8 cellular contexts compared by ENCODE assay signal in the genomic region with DNA sequence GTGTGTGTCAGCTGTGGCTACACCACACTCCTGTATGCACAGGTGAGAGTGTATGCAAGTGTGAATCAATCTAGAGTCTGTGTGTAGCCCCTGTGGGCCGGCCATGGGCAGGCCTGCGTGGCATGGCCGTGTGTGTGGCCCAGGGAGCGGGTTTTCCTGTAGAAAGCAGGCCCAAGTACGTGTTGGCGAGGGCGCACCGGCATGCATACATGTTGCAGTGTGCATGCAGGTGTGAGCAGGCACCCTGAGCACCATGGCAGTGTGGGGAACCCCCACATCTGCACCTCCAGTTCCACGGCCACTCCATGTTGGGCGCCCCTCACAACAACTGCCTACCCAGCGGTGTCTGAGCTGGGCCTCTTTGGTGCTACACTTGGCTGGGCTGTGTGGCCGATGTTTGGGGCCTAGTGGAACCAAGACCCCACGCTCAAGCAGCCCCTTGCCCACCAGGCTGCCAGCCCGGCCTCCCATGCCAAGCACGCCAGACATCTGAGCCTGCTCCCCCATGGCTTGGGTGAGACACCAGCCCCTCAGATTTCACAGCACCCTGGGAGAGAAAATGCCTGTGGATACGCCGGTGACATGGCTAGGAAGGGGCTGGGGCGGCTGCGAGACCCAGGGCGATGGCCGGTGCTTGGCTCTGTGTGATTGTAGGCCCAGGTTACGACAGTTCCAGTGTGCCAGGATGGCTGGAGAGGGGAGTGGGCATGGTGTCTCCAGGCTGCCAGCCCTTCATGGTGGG. TPM values are rescaled to one million over a fixed set of nuclear protein-coding genes. Genes with fewer than 3 reads are reported as not detected.
DNase-seq lines count a peak whose midpoint lies in the region; ATAC-seq and TF ChIP-seq lines count a peak whose summit lies in the region.

No MANE protein-coding gene starts in this region.

- H3K4me1 ChIP-seq in BLaER1 = peaks cover 53% of the 10 kb centered on the region
- peaks cover 22% of the 10 kb centered on the region for H3K4me1 ChIP-seq in Panc1 (ENCODE audit: control insufficient read depth, insufficient read depth, low read length)
- H3K4me1 ChIP-seq in smooth muscle cell (ENCODE audit: low read depth) = no peaks in the 10 kb centered on the region

- DNase-seq in Panc1 (ENCODE audit: low read depth, low spot score) = no peak
- DNase-seq in epithelial cell of proximal tubule (ENCODE audit: low read depth) = no peak
- DNase-seq in progenitor cell of endocrine pancreas (ENCODE audit: low spot score, unreplicated experiment) = no peak
- no peak for DNase-seq in retina
- DNase-seq in AG08396 (ENCODE audit: low spot score) = no peak
- DNase-seq in RPMI8226 = no peak
- DNase-seq in smooth muscle cell (lab: John Stamatoyannopoulos, UW; ENCODE audit: unreplicated experiment) = no peak

- peaks cover 14% of the 10 kb centered on the region for H3K36me3 ChIP-seq in BLaER1
- H3K36me3 ChIP-seq in Panc1 (ENCODE audit: control insufficient read depth, insufficient read depth, low read length) = no peaks in the 10 kb centered on the region
- H3K36me3 ChIP-seq in smooth muscle cell (ENCODE audit: low read depth) = no peaks in the 10 kb centered on the region

- CTCF ChIA-PET in Panc1 (lab: Charles Lee) = no interaction called here

- H3F3A ChIP-seq in smooth muscle cell (ENCODE audit: low read depth) = no peaks in the 10 kb centered on the region

- POLR2A ChIA-PET in Panc1 (lab: Charles Lee) = no interaction called here

- intact Hi-C loops in Panc1 (cut with micrococcal nuclease; ENCODE audit: unreplicated experiment) = no loop called here

- H3K9me3 ChIP-seq in BLaER1 (no peaks in the 10 kb centered on the region), Panc1 (ENCODE audit: control insufficient read depth, insufficient read depth, low read depth, low read length) (no peaks in the 10 kb centered on the region), smooth muscle cell (replicated peaks; ENCODE audit: low read depth) (no peaks in the 10 kb centered on the region)

- TF ChIP-seq CTCF in Panc1 (IDR thresholded peaks at IDR 0.05) (no peak), epithelial cell of proximal tubule (conservative IDR thresholded peaks at IDR 0.05; ENCODE audit: low read depth, low read length) (no peak), progenitor cell of endocrine pancreas (IDR thresholded peaks at IDR 0.05; ENCODE audit: unreplicated experiment) (no peak), smooth muscle cell (IDR thresholded peaks at IDR 0.05; ENCODE audit: borderline replicate concordance, insufficient read depth, poor library complexity, severe bottlenecking) (no peak)

- no peak overlapping the region for H2AFZ ChIP-seq in smooth muscle cell (ENCODE audit: low read depth)

- ATAC-seq in Panc1 = peak; percentile 6; the same call in 1 of the 2 replicates

- in situ Hi-C loops in Panc1 (cut with HindIII; ENCODE audit: low pct_unique_long_range_greater_than_20kb, low sequenced_read_pairs) = no loop called here

- WGBS in smooth muscle cell (ENCODE audit: low lambda C conversion rate) = 99% methylated on average over 22 of the region's 22 CpGs

- no peaks in the 10 kb centered on the region for H3K79me2 ChIP-seq in smooth muscle cell (ENCODE audit: low read depth)

- H3K9ac ChIP-seq in BLaER1 (peak overlapping the region; percentile 88; the same call in 1 of the 2 replicates), smooth muscle cell (ENCODE audit: low read depth) (no peak overlapping the region)

- H3K27ac Mint-ChIP-seq in progenitor cell of endocrine pancreas = no peak overlapping the region

- H3K4me2 ChIP-seq in BLaER1 (peak overlapping the region; percentile 84), smooth muscle cell (no peak overlapping the region)

- H3K9me3 Mint-ChIP-seq in progenitor cell of endocrine pancreas (ENCODE audit: low read depth) = no peaks in the 10 kb centered on the region

- H3K27me3 Mint-ChIP-seq in progenitor cell of endocrine pancreas = peaks cover 79% of the 10 kb centered on the region

- peak overlapping the region; percentile 90 for H3K4me3 ChIP-seq in BLaER1
- peak overlapping the region; percentile 49 to 58 for H3K4me3 ChIP-seq in Panc1 (ENCODE audit: low read depth in 2 of 2, low read length in 2 of 2)
- peak overlapping the region; percentile 69 for H3K4me3 ChIP-seq in epithelial cell of proximal tubule (ENCODE audit: low read depth, low read length)
- H3K4me3 ChIP-seq in smooth muscle cell = no peak overlapping the region

- peaks cover 55% of the 10 kb centered on the region for H4K20me1 ChIP-seq in BLaER1
- H4K20me1 ChIP-seq in smooth muscle cell (ENCODE audit: low read depth) = peaks cover 14% of the 10 kb centered on the region

- peaks cover 4% of the 10 kb centered on the region for H3K4me1 Mint-ChIP-seq in progenitor cell of endocrine pancreas (ENCODE audit: low read depth)

- peak overlapping the region; percentile 14 for H3K4me3 Mint-ChIP-seq in progenitor cell of endocrine pancreas (ENCODE audit: low read depth)

- H3K27ac ChIP-seq in BLaER1 = no peak overlapping the region
- H3K27ac ChIP-seq in Panc1 (ENCODE audit: low read length) = peak overlapping the region; percentile 83
- no peak overlapping the region for H3K27ac ChIP-seq in smooth muscle cell (ENCODE audit: low read depth)

- peaks cover 5% of the 10 kb centered on the region; the same call in 1 of the 2 replicates for H3K27me3 ChIP-seq in BLaER1
- H3K27me3 ChIP-seq in Panc1 (ENCODE audit: control insufficient read depth, insufficient read depth, low read length) = no peaks in the 10 kb centered on the region
- peaks cover 60% of the 10 kb centered on the region for H3K27me3 ChIP-seq in smooth muscle cell (ENCODE audit: low read depth)

- H3K36me3 Mint-ChIP-seq in progenitor cell of endocrine pancreas (ENCODE audit: insufficient read depth) = no peaks in the 10 kb centered on the region

- no TSS peak for BruUV-seq in Panc1 (replicated peaks; lab: Mats Ljungman, UMichigan)

RNA-seq across cellular contexts. Expression of a gene that starts 2.1 kb away (rescaled TPM):
- 144 TPM for total RNA-seq in Panc1 (2021; ENCODE audit: unreplicated experiment)
- 107 TPM for polyA plus RNA-seq in Panc1 (2012; ENCODE audit: insufficient read length)
- 1.7 TPM in 1 of 2 replicates, not detected in the other for total RNA-seq in epithelial cell of proximal tubule
- total RNA-seq in progenitor cell of endocrine pancreas = 0.46 and 0.51 TPM in 2 replicates
- 2.3 TPM in 2 replicates for total RNA-seq in smooth muscle cell
- 1.8 and 1.9 TPM in 2 replicates for polyA plus RNA-seq in smooth muscle cell

RNA-seq across cellular contexts. Expression of a gene that starts 28.0 kb away (rescaled TPM):
- total RNA-seq in Panc1 (2021; ENCODE audit: unreplicated experiment) (0.54 TPM), epithelial cell of proximal tubule (0.06 and 0.07 TPM in 2 replicates), progenitor cell of endocrine pancreas (not detected in 2 replicates), smooth muscle cell (not detected in 2 replicates)
- polyA plus RNA-seq in Panc1 (2012; ENCODE audit: insufficient read length) = 1.5 TPM
- polyA plus RNA-seq in smooth muscle cell = 0.18 TPM in 1 of 2 replicates, not detected in the other

RNA-seq across cellular contexts. Expression of a gene that starts 40.4 kb away (rescaled TPM):
- total RNA-seq in Panc1 (2021; ENCODE audit: unreplicated experiment) (36.7 TPM), epithelial cell of proximal tubule (87.2 and 105 TPM in 2 replicates), progenitor cell of endocrine pancreas (16.8 and 20.8 TPM in 2 replicates), smooth muscle cell (51.5 and 51.6 TPM in 2 replicates)
- 86.1 TPM for polyA plus RNA-seq in Panc1 (2012; ENCODE audit: insufficient read length)
- 152 and 153 TPM in 2 replicates for polyA plus RNA-seq in smooth muscle cell

RNA-seq across cellular contexts. Expression of a gene that starts 51.7 kb away (rescaled TPM):
- total RNA-seq in Panc1 (2021; ENCODE audit: unreplicated experiment) (111 TPM), epithelial cell of proximal tubule (108 and 129 TPM in 2 replicates), progenitor cell of endocrine pancreas (70.4 and 78.8 TPM in 2 replicates), smooth muscle cell (74.4 and 97.1 TPM in 2 replicates)
- polyA plus RNA-seq in Panc1 (2012; ENCODE audit: insufficient read length) = 173 TPM
- polyA plus RNA-seq in smooth muscle cell = 176 and 191 TPM in 2 replicates

RNA-seq across cellular contexts. Expression of a gene that starts 59.0 kb away (rescaled TPM):
- total RNA-seq in Panc1 (2021; ENCODE audit: unreplicated experiment) (1,060 TPM), epithelial cell of proximal tubule (1,613 and 1,812 TPM in 2 replicates), progenitor cell of endocrine pancreas (707 and 730 TPM in 2 replicates), smooth muscle cell (800 and 956 TPM in 2 replicates)
- polyA plus RNA-seq in Panc1 (2012; ENCODE audit: insufficient read length) = 775 TPM
- polyA plus RNA-seq in smooth muscle cell = 640 and 833 TPM in 2 replicates

Comparison
In these comparisons a context has a peak if more than half of its experiments do, and no peak if none do; other contexts are left out.
1. RNA of a gene that starts 2.1 kb away (total RNA-seq): 144 TPM in Panc1 (single experiment); 2.3 TPM in smooth muscle cell, 0.46 to 0.51 TPM in progenitor cell of endocrine pancreas and 1.7 TPM in epithelial cell of proximal tubule; every median in the first group is over 10 times any median in the second.